Comparison of ENCODE assay signal across 12 cellular contexts in genomic region chrX:42246814-42247213, GRCh38.
DNase-seq lines count a peak whose midpoint lies in the region; ATAC-seq and TF ChIP-seq lines count a peak whose summit lies in the region.
"Had no signal": no experiment of that assay in that cellular context is flagged by ENCODE, and none has a peak within 500 bp of the region (broad histone marks: within the 10 kb centered on the region; RNA-seq: fewer than 3 reads in every experiment).

No MANE protein-coding gene starts in this region.

- DNase-seq in Ammon's horn (ENCODE audit: low spot score) = peak; percentile 1
- DNase-seq in M059J (ENCODE audit: low read depth) = peak; percentile 17
- DNase-seq in caudate nucleus (lab: John Stamatoyannopoulos, UW) = peak in 40 of 61 donors; percentile 0 to 81 (median 10)
- DNase-seq in mesothelial cell of epicardium (ENCODE audit: low spot score in 2 of 2, unreplicated experiment in 2 of 2) = peak in 1 of 2 experiments; percentile 38
- no peak for DNase-seq in NCI-H1092 (lab: John Stamatoyannopoulos, UW)
- DNase-seq in activated naive CD4-positive, alpha-beta T cell treated with anti-CD3 and anti-CD28 coated beads, Interleukin-2, amount 50 U/mL, for 72 hours (ENCODE audit: low spot score in 2 of 2) = no peak
- no peak for DNase-seq in GM19238 (ENCODE audit: insufficient read length, low spot score)
- DNase-seq: activated naive CD4-positive, alpha-beta T cell treated with Interleukin-2 at 50 U/mL for 16 hours; cortex of kidney had no signal

- no peak for ATAC-seq in HG02938 (IDR thresholded peaks at IDR 0.05; ENCODE audit: unreplicated experiment)
- no peak for ATAC-seq in activated naive CD4-positive, alpha-beta T cell treated with anti-CD3 and anti-CD28 coated beads, Interleukin-2, amount 50 U/mL, for 72 hours

- H3K27ac ChIP-seq in caudate nucleus (ENCODE audit: low read depth, low read length) = no peak overlapping the region
- H3K27ac ChIP-seq: BLaER1 treated with 17β-estradiol and CSF1 and Interleukin-3, amounts not matched to agents 10 nM and 100 nM had no signal

- peak overlapping the region; percentile 51 for H3K4me3 Mint-ChIP-seq in mesothelial cell of epicardium
- H3K4me3 Mint-ChIP-seq: T-helper 2 cell treated with Interferon-gamma antibody and Interleukin-4, amounts not matched to agents 5 μg/mL and 100 μg/mL, for 36 hours had no signal

- no peak for TF ChIP-seq CTCF in mesothelial cell of epicardium (IDR thresholded peaks at IDR 0.05; ENCODE audit: unreplicated experiment)

- peaks cover 18% of the 10 kb centered on the region for H3K9me3 Mint-ChIP-seq in mesothelial cell of epicardium
- peaks cover 0 to 12% of the 10 kb centered on the region in 2 donors for H3K9me3 Mint-ChIP-seq in activated naive CD4-positive, alpha-beta T cell treated with anti-CD3 and anti-CD28 coated beads, Interleukin-2, amount 50 U/mL, for 72 hours
- H3K9me3 Mint-ChIP-seq: T-helper 2 cell treated with Interferon-gamma antibody and Interleukin-4, amounts not matched to agents 5 μg/mL and 100 μg/mL, for 36 hours had no signal

- H3K36me3 Mint-ChIP-seq in mesothelial cell of epicardium = no peaks in the 10 kb centered on the region
- H3K36me3 Mint-ChIP-seq in activated naive CD4-positive, alpha-beta T cell treated with anti-CD3 and anti-CD28 coated beads, Interleukin-2, amount 50 U/mL, for 72 hours = no peaks in the 10 kb centered on the region

- no peaks in the 10 kb centered on the region for H3K27me3 Mint-ChIP-seq in mesothelial cell of epicardium (ENCODE audit: low read depth)

- H3K27ac Mint-ChIP-seq in mesothelial cell of epicardium = peak overlapping the region; percentile 89
- no peak overlapping the region for H3K27ac Mint-ChIP-seq in activated naive CD4-positive, alpha-beta T cell treated with anti-CD3 and anti-CD28 coated beads, Interleukin-2, amount 50 U/mL, for 72 hours
- H3K27ac Mint-ChIP-seq: T-helper 2 cell treated with Interferon-gamma antibody and Interleukin-4, amounts not matched to agents 5 μg/mL and 100 μg/mL, for 36 hours had no signal

- H3K4me1 Mint-ChIP-seq in mesothelial cell of epicardium = peaks cover 18% of the 10 kb centered on the region

Comparison
In these comparisons a context has a peak if more than half of its experiments do, and no peak if none do; other contexts are left out.
1. DNase-seq: peak in Ammon's horn (single experiment), M059J (single experiment) and caudate nucleus (40 of 61); none in NCI-H1092 (single experiment), activated naive CD4-positive, alpha-beta T cell treated with anti-CD3 and anti-CD28 coated beads, Interleukin-2, amount 50 U/mL, for 72 hours (0 of 2) and GM19238 (single experiment).